21 cellular contexts compared by ENCODE assay signal in genomic region chr18:41820784-41821183, GRCh38.
"Had no signal": no experiment of that assay in that cellular context is flagged by ENCODE, and none has a peak within 500 bp of the region (broad histone marks: within the 10 kb centered on the region; RNA-seq: fewer than 3 reads in every experiment).

No MANE protein-coding gene starts in this region.

- FAIRE-seq: bronchial epithelial cell, keratinocyte had no signal

- H3K4me3 ChIP-seq: coronary artery, ovary, prostate gland, uterus had no signal

- ATAC-seq: activated CD4-positive, alpha-beta T cell treated with anti-CD3 and anti-CD28 coated beads for 36 hours; activated T-cell treated with anti-CD3 and anti-CD28 coated beads, Interleukin-2, amount 50 U/mL, for 4 hours; left colon; natural killer cell treated with Interleukin-12 subunit alpha and Interleukin-12 subunit beta and Interleukin-15 and Interleukin-18, amount 100 ng/mL, for 72 hours; stimulated activated naive B cell treated with anti-CD40 and anti-IgM and Interleukin-4, amounts not matched to agents 10 μg/mL and 1 μg/mL and 100 μg/mL, for 72 hours had no signal

- DNase-seq: activated CD4-positive, alpha-beta T cell treated with anti-CD3 and anti-CD28 coated beads for 36 hours; activated CD4-positive, alpha-beta T cell treated with anti-CD3 and anti-CD28 coated beads, Interleukin-2, amount 50 U/mL, for 48 hours; activated CD8-positive, alpha-beta memory T cell treated with anti-CD3 and anti-CD28 coated beads, Interleukin-2, amount 50 U/mL, for 48 hours; activated naive CD4-positive, alpha-beta T cell treated with Interleukin-2 at 50 U/mL for 16 hours; activated naive CD8-positive, alpha-beta T cell treated with anti-CD3 and anti-CD28 coated beads, Interleukin-2, amount 10 ng/mL, durations not matched to agents 7 days and 5 days; activated T-cell treated with anti-CD3 and anti-CD28 coated beads, Interleukin-2, amount 50 U/mL, for 4 hours; amygdala; cerebellar nuclear complex; endodermal cell; left colon; ovary; stimulated activated CD4-positive, alpha-beta T cell treated with anti-CD3 and anti-CD28 coated beads, Interleukin-2, amount 100 ng/mL, for 48 hours; stimulated activated CD8-positive, alpha-beta memory T cell treated with anti-CD3 and anti-CD28 coated beads, Interleukin-4, amount 100 ng/mL, for 48 hours; stimulated activated naive B cell treated with anti-CD40 and anti-IgM and Interleukin-4, amounts not matched to agents 10 μg/mL and 1 μg/mL and 100 μg/mL, for 72 hours; trophoblast cell; uterus had no signal
